ENCODE assay signal across 1 cellular context in the genomic region with DNA sequence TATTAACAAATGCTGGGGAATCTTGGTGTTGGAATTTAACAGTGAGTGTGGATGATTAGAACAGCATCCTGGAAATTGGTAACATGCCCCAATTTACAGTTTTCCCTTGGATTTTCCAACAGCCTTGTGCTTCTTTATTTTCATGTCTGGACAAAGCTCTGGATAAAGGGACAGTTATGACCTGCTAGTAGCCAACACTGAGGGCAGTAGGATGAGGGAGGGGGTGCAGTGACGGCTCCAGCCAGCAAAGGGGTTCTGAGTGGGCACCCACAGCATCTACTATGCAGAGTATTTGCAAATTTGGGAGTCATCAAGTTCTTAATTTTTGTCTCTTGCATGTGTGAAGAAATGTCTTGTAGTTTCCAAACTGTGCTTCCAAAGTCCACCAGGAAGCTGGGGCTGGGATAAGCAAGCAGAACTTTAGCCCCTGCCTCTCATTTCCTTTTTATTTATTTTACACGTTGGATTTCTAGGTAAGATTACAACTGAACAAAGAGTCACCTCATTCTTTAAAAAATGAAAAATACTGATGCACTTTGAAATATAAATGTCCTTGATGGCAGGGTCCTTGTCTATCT.
A peak's percentile ranks its signal among the peaks of the same experiment; 100 is the strongest.
TF ChIP-seq lines count a peak whose summit lies in the region.

No MANE protein-coding gene starts in this region.

TF ChIP-seq in HepG2, 621 proteins besides CTCF, POLR2A, EP300 and RAD21 (continued from another document and continues in another):
- TF ChIP-seq RNF219 (CRISPR knock-in tag; IDR thresholded peaks at IDR 0.05) = no peak
- TF ChIP-seq SATB2 (CRISPR knock-in tag; IDR thresholded peaks at IDR 0.05) = no peak
- TF ChIP-seq ZNF160 (CRISPR knock-in tag; IDR thresholded peaks at IDR 0.05) = no peak
- TF ChIP-seq HDAC2 (CRISPR knock-in tag; IDR thresholded peaks at IDR 0.05) = peak; percentile 67
- TF ChIP-seq ZBTB44 (CRISPR knock-in tag; IDR thresholded peaks at IDR 0.05) = no peak
- peak; percentile 36; the same call in 1 of the 2 replicates for TF ChIP-seq SIX4 (CRISPR knock-in tag; IDR thresholded peaks at IDR 0.05)
- TF ChIP-seq ZNF724P (CRISPR knock-in tag; IDR thresholded peaks at IDR 0.05; ENCODE audit: borderline replicate concordance) = no peak
- TF ChIP-seq ZNF432 (CRISPR knock-in tag; IDR thresholded peaks at IDR 0.05; ENCODE audit: borderline replicate concordance) = no peak
- no peak for TF ChIP-seq ZNF280B (CRISPR knock-in tag; IDR thresholded peaks at IDR 0.05; ENCODE audit: borderline replicate concordance)
- no peak for TF ChIP-seq STAG1 (CRISPR knock-in tag; IDR thresholded peaks at IDR 0.05)
- TF ChIP-seq HMG20B (CRISPR knock-in tag; conservative IDR thresholded peaks at IDR 0.05) = no peak
- no peak for TF ChIP-seq THYN1 (CRISPR knock-in tag; IDR thresholded peaks at IDR 0.05; ENCODE audit: borderline replicate concordance, low read depth)
- TF ChIP-seq, protein P1, sequence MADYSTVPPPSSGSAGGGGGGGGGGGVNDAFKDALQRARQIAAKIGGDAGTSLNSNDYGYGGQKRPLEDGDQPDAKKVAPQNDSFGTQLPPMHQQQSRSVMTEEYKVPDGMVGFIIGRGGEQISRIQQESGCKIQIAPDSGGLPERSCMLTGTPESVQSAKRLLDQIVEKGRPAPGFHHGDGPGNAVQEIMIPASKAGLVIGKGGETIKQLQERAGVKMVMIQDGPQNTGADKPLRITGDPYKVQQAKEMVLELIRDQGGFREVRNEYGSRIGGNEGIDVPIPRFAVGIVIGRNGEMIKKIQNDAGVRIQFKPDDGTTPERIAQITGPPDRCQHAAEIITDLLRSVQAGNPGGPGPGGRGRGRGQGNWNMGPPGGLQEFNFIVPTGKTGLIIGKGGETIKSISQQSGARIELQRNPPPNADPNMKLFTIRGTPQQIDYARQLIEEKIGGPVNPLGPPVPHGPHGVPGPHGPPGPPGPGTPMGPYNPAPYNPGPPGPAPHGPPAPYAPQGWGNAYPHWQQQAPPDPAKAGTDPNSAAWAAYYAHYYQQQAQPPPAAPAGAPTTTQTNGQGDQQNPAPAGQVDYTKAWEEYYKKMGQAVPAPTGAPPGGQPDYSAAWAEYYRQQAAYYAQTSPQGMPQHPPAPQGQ (CRISPR knock-in tag; IDR thresholded peaks at IDR 0.05; ENCODE audit: borderline replicate concordance) = no peak
- TF ChIP-seq ZNF598 (CRISPR knock-in tag; IDR thresholded peaks at IDR 0.05; ENCODE audit: borderline replicate concordance) = no peak
- no peak for TF ChIP-seq ZNF704 (CRISPR knock-in tag; IDR thresholded peaks at IDR 0.05; ENCODE audit: borderline replicate concordance)
- TF ChIP-seq, protein P2, sequence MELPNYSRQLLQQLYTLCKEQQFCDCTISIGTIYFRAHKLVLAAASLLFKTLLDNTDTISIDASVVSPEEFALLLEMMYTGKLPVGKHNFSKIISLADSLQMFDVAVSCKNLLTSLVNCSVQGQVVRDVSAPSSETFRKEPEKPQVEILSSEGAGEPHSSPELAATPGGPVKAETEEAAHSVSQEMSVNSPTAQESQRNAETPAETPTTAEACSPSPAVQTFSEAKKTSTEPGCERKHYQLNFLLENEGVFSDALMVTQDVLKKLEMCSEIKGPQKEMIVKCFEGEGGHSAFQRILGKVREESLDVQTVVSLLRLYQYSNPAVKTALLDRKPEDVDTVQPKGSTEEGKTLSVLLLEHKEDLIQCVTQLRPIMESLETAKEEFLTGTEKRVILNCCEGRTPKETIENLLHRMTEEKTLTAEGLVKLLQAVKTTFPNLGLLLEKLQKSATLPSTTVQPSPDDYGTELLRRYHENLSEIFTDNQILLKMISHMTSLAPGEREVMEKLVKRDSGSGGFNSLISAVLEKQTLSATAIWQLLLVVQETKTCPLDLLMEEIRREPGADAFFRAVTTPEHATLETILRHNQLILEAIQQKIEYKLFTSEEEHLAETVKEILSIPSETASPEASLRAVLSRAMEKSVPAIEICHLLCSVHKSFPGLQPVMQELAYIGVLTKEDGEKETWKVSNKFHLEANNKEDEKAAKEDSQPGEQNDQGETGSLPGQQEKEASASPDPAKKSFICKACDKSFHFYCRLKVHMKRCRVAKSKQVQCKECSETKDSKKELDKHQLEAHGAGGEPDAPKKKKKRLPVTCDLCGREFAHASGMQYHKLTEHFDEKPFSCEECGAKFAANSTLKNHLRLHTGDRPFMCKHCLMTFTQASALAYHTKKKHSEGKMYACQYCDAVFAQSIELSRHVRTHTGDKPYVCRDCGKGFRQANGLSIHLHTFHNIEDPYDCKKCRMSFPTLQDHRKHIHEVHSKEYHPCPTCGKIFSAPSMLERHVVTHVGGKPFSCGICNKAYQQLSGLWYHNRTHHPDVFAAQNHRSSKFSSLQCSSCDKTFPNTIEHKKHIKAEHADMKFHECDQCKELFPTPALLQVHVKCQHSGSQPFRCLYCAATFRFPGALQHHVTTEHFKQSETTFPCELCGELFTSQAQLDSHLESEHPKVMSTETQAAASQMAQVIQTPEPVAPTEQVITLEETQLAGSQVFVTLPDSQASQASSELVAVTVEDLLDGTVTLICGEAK (IDR thresholded peaks at IDR 0.05) = no peak
- TF ChIP-seq, protein P2 (CRISPR knock-in tag; IDR thresholded peaks at IDR 0.05) = no peak
- no peak for TF ChIP-seq ZNF234 (CRISPR knock-in tag; conservative IDR thresholded peaks at IDR 0.05)
- TF ChIP-seq TBX2 (CRISPR knock-in tag; IDR thresholded peaks at IDR 0.05; ENCODE audit: borderline replicate concordance) = peak; percentile 91
- TF ChIP-seq SNRNP70 (IDR thresholded peaks at IDR 0.05; ENCODE audit: low read depth, low read length) = no peak
- TF ChIP-seq ZSCAN31 (CRISPR knock-in tag; IDR thresholded peaks at IDR 0.05; ENCODE audit: low read depth) = no peak
- TF ChIP-seq JUND (CRISPR knock-in tag; IDR thresholded peaks at IDR 0.05) = no peak
- TF ChIP-seq ZNF710 (CRISPR knock-in tag; IDR thresholded peaks at IDR 0.05; ENCODE audit: borderline replicate concordance) = peak; percentile 49; the same call in 1 of the 2 replicates
- TF ChIP-seq ASH2L (IDR thresholded peaks at IDR 0.05; ENCODE audit: insufficient read length, low read depth, low read length) = peak; percentile 85
- no peak for TF ChIP-seq TAF15 (IDR thresholded peaks at IDR 0.05; ENCODE audit: low read depth, low read length, poor library complexity, severe bottlenecking)
- peak; percentile 52; the same call in 1 of the 2 replicates for TF ChIP-seq RCOR2 (CRISPR knock-in tag; IDR thresholded peaks at IDR 0.05)
- no peak for TF ChIP-seq ZNF180 (CRISPR knock-in tag; IDR thresholded peaks at IDR 0.05; ENCODE audit: borderline replicate concordance, low read depth)
- TF ChIP-seq PAF1 (CRISPR knock-in tag; IDR thresholded peaks at IDR 0.05) = no peak
- no peak for TF ChIP-seq ZNF574 (CRISPR knock-in tag; IDR thresholded peaks at IDR 0.05)
- TF ChIP-seq KDM6A (CRISPR knock-in tag; IDR thresholded peaks at IDR 0.05; ENCODE audit: low read depth) = peak; percentile 89; the same call in 1 of the 2 replicates
- TF ChIP-seq CC2D1A (CRISPR knock-in tag; IDR thresholded peaks at IDR 0.05) = no peak
- no peak for TF ChIP-seq TEAD2 (CRISPR knock-in tag; IDR thresholded peaks at IDR 0.05)
